Comparison of ENCODE assay signal across 1 cellular context in genomic region chr20:58619847-58620431, GRCh38.
TF ChIP-seq lines count a peak whose summit lies in the region.

No MANE protein-coding gene starts in this region.

TF ChIP-seq in K562, 482 proteins besides CTCF, POLR2A, EP300 and RAD21 (continued from another document and continues in another):
- TF ChIP-seq, protein P1, sequence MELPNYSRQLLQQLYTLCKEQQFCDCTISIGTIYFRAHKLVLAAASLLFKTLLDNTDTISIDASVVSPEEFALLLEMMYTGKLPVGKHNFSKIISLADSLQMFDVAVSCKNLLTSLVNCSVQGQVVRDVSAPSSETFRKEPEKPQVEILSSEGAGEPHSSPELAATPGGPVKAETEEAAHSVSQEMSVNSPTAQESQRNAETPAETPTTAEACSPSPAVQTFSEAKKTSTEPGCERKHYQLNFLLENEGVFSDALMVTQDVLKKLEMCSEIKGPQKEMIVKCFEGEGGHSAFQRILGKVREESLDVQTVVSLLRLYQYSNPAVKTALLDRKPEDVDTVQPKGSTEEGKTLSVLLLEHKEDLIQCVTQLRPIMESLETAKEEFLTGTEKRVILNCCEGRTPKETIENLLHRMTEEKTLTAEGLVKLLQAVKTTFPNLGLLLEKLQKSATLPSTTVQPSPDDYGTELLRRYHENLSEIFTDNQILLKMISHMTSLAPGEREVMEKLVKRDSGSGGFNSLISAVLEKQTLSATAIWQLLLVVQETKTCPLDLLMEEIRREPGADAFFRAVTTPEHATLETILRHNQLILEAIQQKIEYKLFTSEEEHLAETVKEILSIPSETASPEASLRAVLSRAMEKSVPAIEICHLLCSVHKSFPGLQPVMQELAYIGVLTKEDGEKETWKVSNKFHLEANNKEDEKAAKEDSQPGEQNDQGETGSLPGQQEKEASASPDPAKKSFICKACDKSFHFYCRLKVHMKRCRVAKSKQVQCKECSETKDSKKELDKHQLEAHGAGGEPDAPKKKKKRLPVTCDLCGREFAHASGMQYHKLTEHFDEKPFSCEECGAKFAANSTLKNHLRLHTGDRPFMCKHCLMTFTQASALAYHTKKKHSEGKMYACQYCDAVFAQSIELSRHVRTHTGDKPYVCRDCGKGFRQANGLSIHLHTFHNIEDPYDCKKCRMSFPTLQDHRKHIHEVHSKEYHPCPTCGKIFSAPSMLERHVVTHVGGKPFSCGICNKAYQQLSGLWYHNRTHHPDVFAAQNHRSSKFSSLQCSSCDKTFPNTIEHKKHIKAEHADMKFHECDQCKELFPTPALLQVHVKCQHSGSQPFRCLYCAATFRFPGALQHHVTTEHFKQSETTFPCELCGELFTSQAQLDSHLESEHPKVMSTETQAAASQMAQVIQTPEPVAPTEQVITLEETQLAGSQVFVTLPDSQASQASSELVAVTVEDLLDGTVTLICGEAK (IDR thresholded peaks at IDR 0.05) = no peak
- TF ChIP-seq, protein P1 (CRISPR knock-in tag; IDR thresholded peaks at IDR 0.05) = no peak
- TF ChIP-seq THRAP3 (IDR thresholded peaks at IDR 0.05; ENCODE audit: borderline replicate concordance) (no peak), KLF6 (CRISPR knock-in tag; IDR thresholded peaks at IDR 0.05; ENCODE audit: borderline replicate concordance) (no peak), NCOR1 (IDR thresholded peaks at IDR 0.05) (0 out of 2 replicates have a peak, but pooled peaks have one; percentile 9), TOE1 (IDR thresholded peaks at IDR 0.05; ENCODE audit: borderline replicate concordance) (no peak), TOE1 (CRISPR knock-in tag; IDR thresholded peaks at IDR 0.05; ENCODE audit: borderline replicate concordance, low read depth) (no peak), JUN (IDR thresholded peaks at IDR 0.05; ENCODE audit: borderline replicate concordance, low read depth, low read length) (no peak), JUN (CRISPR knock-in tag; IDR thresholded peaks at IDR 0.05; ENCODE audit: borderline replicate concordance) (no peak), PHB (CRISPR knock-in tag; IDR thresholded peaks at IDR 0.05) (no peak), PCBP2 (IDR thresholded peaks at IDR 0.05; ENCODE audit: low read depth, low read length, poor library complexity, severe bottlenecking) (no peak), CHCHD3 (CRISPR knock-in tag; IDR thresholded peaks at IDR 0.05) (no peak), FOXP4 (CRISPR knock-in tag; IDR thresholded peaks at IDR 0.05; ENCODE audit: borderline replicate concordance) (no peak), C11orf30 (IDR thresholded peaks at IDR 0.05; ENCODE audit: low read depth) (no peak), ZNF197 (CRISPR knock-in tag; IDR thresholded peaks at IDR 0.05; ENCODE audit: low read depth) (no peak), HMGN3 (IDR thresholded peaks at IDR 0.05; ENCODE audit: borderline replicate concordance, extremely low read depth, insufficient read length, low read depth, low read length) (no peak), ZHX1 (conservative IDR thresholded peaks at IDR 0.05; ENCODE audit: low read length) (no peak), ZEB2 (IDR thresholded peaks at IDR 0.05) (no peak), KLF13 (tag; IDR thresholded peaks at IDR 0.05; ENCODE audit: borderline replicate concordance, low read depth) (no peak), ZNF592 (IDR thresholded peaks at IDR 0.05) (no peak), BMI1 (IDR thresholded peaks at IDR 0.05; ENCODE audit: low read length) (no peak), POLR2G (IDR thresholded peaks at IDR 0.05; ENCODE audit: low read depth, low read length) (peak; percentile 84), BDP1 (IDR thresholded peaks at IDR 0.05; ENCODE audit: insufficient read depth, insufficient read length) (no peak)
- TF ChIP-seq, protein P2, sequence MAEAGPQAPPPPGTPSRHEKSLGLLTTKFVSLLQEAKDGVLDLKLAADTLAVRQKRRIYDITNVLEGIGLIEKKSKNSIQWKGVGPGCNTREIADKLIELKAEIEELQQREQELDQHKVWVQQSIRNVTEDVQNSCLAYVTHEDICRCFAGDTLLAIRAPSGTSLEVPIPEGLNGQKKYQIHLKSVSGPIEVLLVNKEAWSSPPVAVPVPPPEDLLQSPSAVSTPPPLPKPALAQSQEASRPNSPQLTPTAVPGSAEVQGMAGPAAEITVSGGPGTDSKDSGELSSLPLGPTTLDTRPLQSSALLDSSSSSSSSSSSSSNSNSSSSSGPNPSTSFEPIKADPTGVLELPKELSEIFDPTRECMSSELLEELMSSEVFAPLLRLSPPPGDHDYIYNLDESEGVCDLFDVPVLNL (CRISPR knock-in tag; IDR thresholded peaks at IDR 0.05; ENCODE audit: low read depth) = no peak
- TF ChIP-seq, protein P3, sequence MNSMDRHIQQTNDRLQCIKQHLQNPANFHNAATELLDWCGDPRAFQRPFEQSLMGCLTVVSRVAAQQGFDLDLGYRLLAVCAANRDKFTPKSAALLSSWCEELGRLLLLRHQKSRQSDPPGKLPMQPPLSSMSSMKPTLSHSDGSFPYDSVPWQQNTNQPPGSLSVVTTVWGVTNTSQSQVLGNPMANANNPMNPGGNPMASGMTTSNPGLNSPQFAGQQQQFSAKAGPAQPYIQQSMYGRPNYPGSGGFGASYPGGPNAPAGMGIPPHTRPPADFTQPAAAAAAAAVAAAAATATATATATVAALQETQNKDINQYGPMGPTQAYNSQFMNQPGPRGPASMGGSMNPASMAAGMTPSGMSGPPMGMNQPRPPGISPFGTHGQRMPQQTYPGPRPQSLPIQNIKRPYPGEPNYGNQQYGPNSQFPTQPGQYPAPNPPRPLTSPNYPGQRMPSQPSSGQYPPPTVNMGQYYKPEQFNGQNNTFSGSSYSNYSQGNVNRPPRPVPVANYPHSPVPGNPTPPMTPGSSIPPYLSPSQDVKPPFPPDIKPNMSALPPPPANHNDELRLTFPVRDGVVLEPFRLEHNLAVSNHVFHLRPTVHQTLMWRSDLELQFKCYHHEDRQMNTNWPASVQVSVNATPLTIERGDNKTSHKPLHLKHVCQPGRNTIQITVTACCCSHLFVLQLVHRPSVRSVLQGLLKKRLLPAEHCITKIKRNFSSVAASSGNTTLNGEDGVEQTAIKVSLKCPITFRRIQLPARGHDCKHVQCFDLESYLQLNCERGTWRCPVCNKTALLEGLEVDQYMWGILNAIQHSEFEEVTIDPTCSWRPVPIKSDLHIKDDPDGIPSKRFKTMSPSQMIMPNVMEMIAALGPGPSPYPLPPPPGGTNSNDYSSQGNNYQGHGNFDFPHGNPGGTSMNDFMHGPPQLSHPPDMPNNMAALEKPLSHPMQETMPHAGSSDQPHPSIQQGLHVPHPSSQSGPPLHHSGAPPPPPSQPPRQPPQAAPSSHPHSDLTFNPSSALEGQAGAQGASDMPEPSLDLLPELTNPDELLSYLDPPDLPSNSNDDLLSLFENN (IDR thresholded peaks at IDR 0.05; ENCODE audit: low read depth in 2 of 2, low read length in 2 of 2) = peak in 1 of 2 experiments; percentile 50; a peak in 1 of 4 replicates
